In the genomic region with DNA sequence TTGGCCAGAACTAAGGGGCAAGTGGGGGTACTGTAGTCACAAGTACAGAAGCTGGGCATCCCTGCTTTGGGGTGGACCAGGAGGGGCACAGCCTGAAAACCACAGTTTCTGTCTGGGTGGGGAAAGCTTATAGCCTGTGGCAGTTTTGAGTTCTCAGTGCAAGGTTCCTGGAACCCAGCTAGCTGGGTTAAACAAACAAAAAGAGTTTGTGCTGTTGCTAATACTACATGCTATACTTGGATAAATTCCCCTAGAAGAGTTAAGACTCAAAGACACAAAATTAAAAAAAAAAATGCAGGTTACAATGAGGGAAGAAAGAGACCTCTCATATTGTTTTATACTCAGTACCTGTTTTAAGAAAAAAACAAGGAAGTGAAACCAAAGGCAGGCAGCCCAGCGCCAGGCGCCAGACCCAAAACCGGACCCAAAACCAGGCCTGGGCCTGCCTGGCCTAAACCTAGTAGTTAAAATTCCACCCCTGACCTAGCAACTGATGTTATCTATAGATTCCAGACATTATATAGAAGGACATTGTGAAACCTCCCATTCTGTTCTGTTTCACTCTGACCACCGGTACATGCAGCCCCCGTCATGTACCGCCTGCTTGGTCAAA, we compare ENCODE assay signal across 11 cellular contexts. TPM values are rescaled to one million over a fixed set of nuclear protein-coding genes. Genes with fewer than 3 reads are reported as not detected.
DNase-seq lines count a peak whose midpoint lies in the region; ATAC-seq and TF ChIP-seq lines count a peak whose summit lies in the region.
"Had no signal": no experiment of that assay in that cellular context is flagged by ENCODE, and none has a peak within 500 bp of the region (broad histone marks: within the 10 kb centered on the region; RNA-seq: fewer than 3 reads in every experiment).

No MANE protein-coding gene starts in this region.

- no peak overlapping the region for H3K4me3 ChIP-seq in Peyer's patch
- H3K4me3 ChIP-seq in Caco-2 (ENCODE audit: low read depth, low read length), result no peak overlapping the region
- H3K4me3 ChIP-seq in testis, result no peak overlapping the region

- no peaks in the 10 kb centered on the region for H3K9me3 ChIP-seq in Peyer's patch
- H3K9me3 ChIP-seq in Caco-2, result no peaks in the 10 kb centered on the region; the same call in 1 of the 2 replicates
- no peaks in the 10 kb centered on the region for H3K9me3 ChIP-seq in testis

- TF ChIP-seq CTCF in Peyer's patch (IDR thresholded peaks at IDR 0.05) (no peak), Caco-2 (IDR thresholded peaks at IDR 0.05; ENCODE audit: insufficient read depth in 1 of 2, low read depth in 1 of 2, low read length in 1 of 2, severe bottlenecking in 1 of 2, unreplicated experiment in 1 of 2) (no peak), testis (IDR thresholded peaks at IDR 0.05) (no peak), GM13976 (IDR thresholded peaks at IDR 0.05; ENCODE audit: borderline replicate concordance, control extremely low read depth, extremely low read depth, insufficient read depth, missing control alignments) (no peak)

- H3K4me3 Mint-ChIP-seq in Caco-2 (ENCODE audit: unreplicated experiment), result no peak overlapping the region
- H3K4me3 Mint-ChIP-seq: HFFc6 had no signal

- H3K27ac ChIP-seq in Peyer's patch (peak overlapping the region in 1 of 4 donors; percentile 47), testis (no peak overlapping the region)

- H3K4me1 Mint-ChIP-seq in Caco-2 (ENCODE audit: low read depth, unreplicated experiment), result no peaks in the 10 kb centered on the region

- H3K36me3 ChIP-seq in Peyer's patch, result no peaks in the 10 kb centered on the region
- H3K36me3 ChIP-seq in Caco-2 (ENCODE audit: control insufficient read depth, insufficient read depth, low read length), result no peaks in the 10 kb centered on the region
- no peaks in the 10 kb centered on the region for H3K36me3 ChIP-seq in testis (ENCODE audit: low read depth, missing control alignments)

- intact Hi-C loops in Caco-2 (cut with micrococcal nuclease; ENCODE audit: unreplicated experiment), result no loop called here
- intact Hi-C loops in testis (cut with DNase I; ENCODE audit: low total_unique reads), result no loop called here

- POLR2A ChIA-PET in Caco-2 (lab: Charles Lee), result no interaction called here

- DNase-seq in Peyer's patch (peak in 2 of 3 donors; percentile 38 to 52), Caco-2 (no peak), testis (no peak), GM13976 (ENCODE audit: low spot score) (no peak)
- DNase-seq in stimulated activated CD4-positive, alpha-beta T cell treated with anti-CD3 and anti-CD28 coated beads, Interleukin-4, amount 100 ng/mL, for 24 hours, result no peak
- DNase-seq: HFFc6, NCI-H2171 had no signal

- H3K27me3 Mint-ChIP-seq in Caco-2 (ENCODE audit: insufficient read depth, unreplicated experiment), result no peaks in the 10 kb centered on the region

- in situ Hi-C loops in GM13976 (cut with MboI; ENCODE audit: low sequenced_read_pairs, unreplicated experiment), result no loop called here

- TF ChIP-seq POLR2A in Peyer's patch (IDR thresholded peaks at IDR 0.05), result no peak
- no peak for TF ChIP-seq POLR2A in testis (IDR thresholded peaks at IDR 0.05)

- CTCF ChIA-PET in Caco-2 (lab: Charles Lee), result no interaction called here

- ATAC-seq in GM18502 (IDR thresholded peaks at IDR 0.05; ENCODE audit: poor library complexity, unreplicated experiment), result peak; percentile 89
- peak; percentile 79 for ATAC-seq in GM19467 (IDR thresholded peaks at IDR 0.05; ENCODE audit: unreplicated experiment)
- peak; percentile 73 for ATAC-seq in HG03066 (IDR thresholded peaks at IDR 0.05; ENCODE audit: low read depth, unreplicated experiment)
- ATAC-seq: esophagus mucosa had no signal

- no peak overlapping the region for H3K27ac Mint-ChIP-seq in Caco-2 (ENCODE audit: unreplicated experiment)
- H3K27ac Mint-ChIP-seq: HFFc6 had no signal

- BruUV-seq in Caco-2 (replicated peaks; lab: Mats Ljungman, UMichigan), result no TSS peak

- peaks cover 6% of the 10 kb centered on the region for H3K36me3 Mint-ChIP-seq in Caco-2 (ENCODE audit: insufficient read depth, unreplicated experiment)

- no peaks in the 10 kb centered on the region for H3K4me1 ChIP-seq in Peyer's patch
- H3K4me1 ChIP-seq in Caco-2, result no peaks in the 10 kb centered on the region
- H3K4me1 ChIP-seq in testis, result no peaks in the 10 kb centered on the region

- H3K27me3 ChIP-seq in Peyer's patch (no peaks in the 10 kb centered on the region), Caco-2 (replicated peaks; ENCODE audit: control insufficient read depth, insufficient read depth, low read length) (no peaks in the 10 kb centered on the region), testis (no peaks in the 10 kb centered on the region)

- peaks cover 20% of the 10 kb centered on the region for H3K9me3 Mint-ChIP-seq in Caco-2 (ENCODE audit: unreplicated experiment)

- WGBS in testis, 2 donors, result 89 to 93% methylated on average over 6 of the region's 6 CpGs

RNA-seq across cellular contexts. Expression of gene SLC2A9, which starts 50.8 kb away (rescaled TPM):
- total RNA-seq in Peyer's patch (10 to 100 TPM in 3 of 4 donors, 1 to 10 TPM in 1; 8.3 to 24.1 (median 22.0) TPM), Caco-2 (2022) (17.5 and 21.0 TPM in 2 replicates), testis (1 to 10 TPM; 6.8 to 7.5 TPM)
- polyA plus RNA-seq in testis (ENCODE audit: insufficient read depth, low read depth, low replicate concordance), result 6.3 TPM

Comparison
In these comparisons a context has a peak if more than half of its experiments do, and no peak if none do; other contexts are left out.
1. DNase-seq: peak in Peyer's patch (2 of 3); none in Caco-2 (0 of 2), testis (single experiment), GM13976 (single experiment) and stimulated activated CD4-positive, alpha-beta T cell treated with anti-CD3 and anti-CD28 coated beads, Interleukin-4, amount 100 ng/mL, for 24 hours (single experiment).
2. Peak in every context shown above with its lines, with median percentiles within 50 percentile points of each other: ATAC-seq.